1 cellular context compared by ENCODE assay signal in the genomic region with DNA sequence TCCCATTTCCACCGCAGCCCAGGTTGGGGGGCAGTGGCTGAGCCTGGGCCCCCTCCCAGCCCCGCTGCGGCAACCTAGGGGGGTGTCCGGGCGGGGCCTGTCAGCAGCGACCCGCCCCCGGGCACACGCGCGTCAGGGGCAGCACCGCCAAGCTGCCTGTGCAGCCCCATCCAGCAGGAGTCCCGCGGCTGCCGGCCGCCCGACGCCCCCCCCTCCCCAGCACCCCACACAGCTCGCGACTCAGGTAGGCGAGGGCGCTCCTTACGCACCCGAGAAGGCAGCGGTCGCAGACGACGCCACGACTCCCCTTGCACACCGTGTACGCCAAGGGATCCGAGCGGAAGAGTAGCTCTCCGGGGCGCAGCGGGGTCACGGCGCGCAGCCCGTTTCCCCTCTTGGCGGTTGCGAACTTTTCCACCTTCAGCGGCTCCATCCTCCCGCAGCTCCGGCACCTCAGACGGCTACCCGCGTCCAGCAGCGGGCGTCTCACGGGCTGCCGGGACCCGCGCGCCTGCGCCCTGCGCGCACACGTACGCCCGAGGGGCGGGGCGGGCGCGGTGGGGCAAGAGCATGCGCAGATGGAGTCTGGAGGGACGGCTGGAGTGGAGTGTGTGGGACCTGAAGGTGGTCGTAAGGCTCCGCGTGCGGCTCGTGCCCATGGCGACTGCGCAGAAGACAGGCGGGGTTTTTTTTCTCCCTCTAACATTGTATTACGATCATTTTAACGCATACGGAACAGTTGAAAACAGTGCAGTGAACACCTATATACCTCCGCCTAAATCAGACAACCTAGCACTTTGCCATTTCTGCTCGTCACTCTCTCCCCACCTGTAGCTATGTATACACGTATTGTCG.
TF ChIP-seq lines count a peak whose summit lies in the region.

Gene SMYD3, minus strand, starts transcription at position 495 of the 855 bp plus-strand sequence.

TF ChIP-seq in HepG2, 621 proteins besides CTCF, POLR2A, EP300 and RAD21 (continued from another document and continues in another):
- no peak for TF ChIP-seq LRRFIP1 (CRISPR knock-in tag; conservative IDR thresholded peaks at IDR 0.05)
- no peak for TF ChIP-seq ZSCAN29 (CRISPR knock-in tag; conservative IDR thresholded peaks at IDR 0.05)
- TF ChIP-seq CCDC6 (CRISPR knock-in tag; IDR thresholded peaks at IDR 0.05): no peak
- peak; percentile 20; the same call in 1 of the 2 replicates for TF ChIP-seq ZNF768 (CRISPR knock-in tag; IDR thresholded peaks at IDR 0.05)
- no peak for TF ChIP-seq PRMT3 (CRISPR knock-in tag; IDR thresholded peaks at IDR 0.05; ENCODE audit: borderline replicate concordance, low read depth)
- no peak for TF ChIP-seq NONO (IDR thresholded peaks at IDR 0.05)
- TF ChIP-seq NONO (CRISPR knock-in tag; conservative IDR thresholded peaks at IDR 0.05): no peak; the same call in 1 of the 2 replicates
- peak; percentile 17 for TF ChIP-seq XRCC5 (optimal IDR thresholded peaks at IDR 0.05; ENCODE audit: low read length)
- no peak for TF ChIP-seq ZNF572 (CRISPR knock-in tag; IDR thresholded peaks at IDR 0.05)
- TF ChIP-seq GFI1 (CRISPR knock-in tag; IDR thresholded peaks at IDR 0.05; ENCODE audit: borderline replicate concordance): no peak
- no peak for TF ChIP-seq ZNF761 (CRISPR knock-in tag; conservative IDR thresholded peaks at IDR 0.05)
- TF ChIP-seq, protein P1, sequence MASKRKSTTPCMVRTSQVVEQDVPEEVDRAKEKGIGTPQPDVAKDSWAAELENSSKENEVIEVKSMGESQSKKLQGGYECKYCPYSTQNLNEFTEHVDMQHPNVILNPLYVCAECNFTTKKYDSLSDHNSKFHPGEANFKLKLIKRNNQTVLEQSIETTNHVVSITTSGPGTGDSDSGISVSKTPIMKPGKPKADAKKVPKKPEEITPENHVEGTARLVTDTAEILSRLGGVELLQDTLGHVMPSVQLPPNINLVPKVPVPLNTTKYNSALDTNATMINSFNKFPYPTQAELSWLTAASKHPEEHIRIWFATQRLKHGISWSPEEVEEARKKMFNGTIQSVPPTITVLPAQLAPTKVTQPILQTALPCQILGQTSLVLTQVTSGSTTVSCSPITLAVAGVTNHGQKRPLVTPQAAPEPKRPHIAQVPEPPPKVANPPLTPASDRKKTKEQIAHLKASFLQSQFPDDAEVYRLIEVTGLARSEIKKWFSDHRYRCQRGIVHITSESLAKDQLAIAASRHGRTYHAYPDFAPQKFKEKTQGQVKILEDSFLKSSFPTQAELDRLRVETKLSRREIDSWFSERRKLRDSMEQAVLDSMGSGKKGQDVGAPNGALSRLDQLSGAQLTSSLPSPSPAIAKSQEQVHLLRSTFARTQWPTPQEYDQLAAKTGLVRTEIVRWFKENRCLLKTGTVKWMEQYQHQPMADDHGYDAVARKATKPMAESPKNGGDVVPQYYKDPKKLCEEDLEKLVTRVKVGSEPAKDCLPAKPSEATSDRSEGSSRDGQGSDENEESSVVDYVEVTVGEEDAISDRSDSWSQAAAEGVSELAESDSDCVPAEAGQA (IDR thresholded peaks at IDR 0.05; ENCODE audit: low read depth): no peak
- TF ChIP-seq, protein P1 (CRISPR knock-in tag; IDR thresholded peaks at IDR 0.05; ENCODE audit: borderline replicate concordance): 0 out of 2 replicates have a peak, but pooled peaks have one; percentile 46
- TF ChIP-seq BRD4 (CRISPR knock-in tag; IDR thresholded peaks at IDR 0.05): 0 out of 2 replicates have a peak, but pooled peaks have one; percentile 26
- 0 out of 2 replicates have a peak, but pooled peaks have one; percentile 30 for TF ChIP-seq ZNF766 (CRISPR knock-in tag; IDR thresholded peaks at IDR 0.05; ENCODE audit: borderline replicate concordance)
- TF ChIP-seq ZNF143 (CRISPR knock-in tag; IDR thresholded peaks at IDR 0.05): no peak
- TF ChIP-seq SMAD3 (CRISPR knock-in tag; IDR thresholded peaks at IDR 0.05): no peak
- TF ChIP-seq GPBP1L1 (CRISPR knock-in tag; IDR thresholded peaks at IDR 0.05): no peak
- TF ChIP-seq ZNF781 (CRISPR knock-in tag; IDR thresholded peaks at IDR 0.05; ENCODE audit: borderline replicate concordance, not compliant biosample characterization): no peak
- no peak for TF ChIP-seq CBX5 (CRISPR knock-in tag; IDR thresholded peaks at IDR 0.05; ENCODE audit: borderline replicate concordance)
- TF ChIP-seq TEAD2 (CRISPR knock-in tag; IDR thresholded peaks at IDR 0.05): no peak
- no peak for TF ChIP-seq RFX1 (IDR thresholded peaks at IDR 0.05)
- TF ChIP-seq ZBTB20 (CRISPR knock-in tag; IDR thresholded peaks at IDR 0.05; ENCODE audit: borderline replicate concordance, low read depth): no peak
- no peak for TF ChIP-seq ZNF350 (CRISPR knock-in tag; IDR thresholded peaks at IDR 0.05; ENCODE audit: borderline replicate concordance, low read depth)
- 0 out of 2 replicates have a peak, but pooled peaks have one; percentile 22 for TF ChIP-seq MED1 (CRISPR knock-in tag; IDR thresholded peaks at IDR 0.05)
- no peak for TF ChIP-seq KLF15 (CRISPR knock-in tag; IDR thresholded peaks at IDR 0.05; ENCODE audit: borderline replicate concordance)
- no peak for TF ChIP-seq SETDB1 (CRISPR knock-in tag; IDR thresholded peaks at IDR 0.05; ENCODE audit: borderline replicate concordance)
- TF ChIP-seq CREB3 (CRISPR knock-in tag; IDR thresholded peaks at IDR 0.05): no peak
- TF ChIP-seq NFE2L2 (IDR thresholded peaks at IDR 0.05; ENCODE audit: low read length): no peak
- TF ChIP-seq GATA4 (IDR thresholded peaks at IDR 0.05; ENCODE audit: borderline replicate concordance, low read depth): peak; percentile 66; the same call in 1 of the 2 replicates
- no peak for TF ChIP-seq GLI4 (CRISPR knock-in tag; IDR thresholded peaks at IDR 0.05; ENCODE audit: borderline replicate concordance)
- 0 out of 2 replicates have a peak, but pooled peaks have one; percentile 41 for TF ChIP-seq MXD4 (CRISPR knock-in tag; IDR thresholded peaks at IDR 0.05)
- TF ChIP-seq ZNF292 (CRISPR knock-in tag; IDR thresholded peaks at IDR 0.05; ENCODE audit: borderline replicate concordance, low read depth): peak; percentile 59; the same call in 1 of the 2 replicates
- no peak for TF ChIP-seq ZBTB39 (CRISPR knock-in tag; IDR thresholded peaks at IDR 0.05)
- no peak for TF ChIP-seq ZNF44 (CRISPR knock-in tag; IDR thresholded peaks at IDR 0.05)
